ENCODE assay signal across 1 cellular context in genomic region chr4:185534850-185535761, GRCh38.
TF ChIP-seq lines count a peak whose summit lies in the region.

Gene PDLIM3, minus strand, starts transcription at chr4:185535507. Its CDS starts 73 bp downstream, at chr4:185535434.

TF ChIP-seq in H1, 55 proteins besides CTCF, POLR2A, EP300 and RAD21 (continued from another document):
- TF ChIP-seq ASH2L (IDR thresholded peaks at IDR 0.05; ENCODE audit: low read length) (peak; percentile 18), SP1 (IDR thresholded peaks at IDR 0.05; ENCODE audit: low read depth, low read length) (no peak), SP4 (IDR thresholded peaks at IDR 0.05; ENCODE audit: low read length) (no peak), BACH1 (IDR thresholded peaks at IDR 0.05; ENCODE audit: low read length) (no peak), FOSL1 (IDR thresholded peaks at IDR 0.05; ENCODE audit: insufficient read depth, low read depth, low read length) (no peak), KDM4A (IDR thresholded peaks at IDR 0.05; ENCODE audit: low read depth, low read length, severe bottlenecking) (peak; percentile 88), TEAD4 (IDR thresholded peaks at IDR 0.05; ENCODE audit: low read depth, low read length) (no peak), JUND (IDR thresholded peaks at IDR 0.05; ENCODE audit: low read length) (peak; percentile 41), E2F6 (IDR thresholded peaks at IDR 0.05) (peak; percentile 35), BRCA1 (IDR thresholded peaks at IDR 0.05; ENCODE audit: low read depth, low read length) (no peak)
